In genomic region chr19:7068599-7068998, GRCh38 we compare ENCODE assay signal across 6 cellular contexts. TPM values are rescaled to one million over a fixed set of nuclear protein-coding genes. Genes with fewer than 3 reads are reported as not detected.
DNase-seq lines count a peak whose midpoint lies in the region; ATAC-seq, FAIRE-seq and TF ChIP-seq lines count a peak whose summit lies in the region.

No MANE protein-coding gene starts in this region.

- TF ChIP-seq CTCF in SU-DHL-6 (IDR thresholded peaks at IDR 0.05; ENCODE audit: insufficient read depth, low read length, poor library complexity, severe bottlenecking): no peak

- no peak for DNase-seq in memory B cell (ENCODE audit: low spot score in 2 of 2)
- DNase-seq in Ammon's horn (ENCODE audit: low spot score): no peak
- DNase-seq in GM12892 (ENCODE audit: insufficient read length): no peak

- peaks cover 9% of the 10 kb centered on the region for H3K4me1 Mint-ChIP-seq in memory B cell

- no peak for TF ChIP-seq POLR2A in GM12892 (IDR thresholded peaks at IDR 0.05; ENCODE audit: low read depth, low read length)

- peaks cover 0 to 11% (median 0%) of the 10 kb centered on the region in 11 experiments; a peak in 4 of 22 replicates for H3K9me3 ChIP-seq in BLaER1 treated with 17β-estradiol and CSF1 and Interleukin-3, amounts not matched to agents 10 nM and 100 nM (replicated peaks in 1 of 11)
- no peaks in the 10 kb centered on the region for H3K9me3 ChIP-seq in SU-DHL-6 (ENCODE audit: insufficient read depth, low read length)

- FAIRE-seq in GM12892 (lab: Jason Lieb, UNC): no peak

- H3K9ac ChIP-seq in BLaER1 treated with 17β-estradiol and CSF1 and Interleukin-3, amounts not matched to agents 10 nM and 100 nM: no peak overlapping the region
- peak overlapping the region; percentile 16; the same call in 1 of the 2 replicates for H3K9ac ChIP-seq in SU-DHL-6 (ENCODE audit: low read length)

- H2AFZ ChIP-seq in SU-DHL-6 (ENCODE audit: low read depth, low read length, severe bottlenecking): peak overlapping the region; percentile 61

- H3K36me3 Mint-ChIP-seq in memory B cell: peaks cover 8% of the 10 kb centered on the region

- H3K27ac Mint-ChIP-seq in memory B cell: peak overlapping the region; percentile 90

- H3K4me2 ChIP-seq in BLaER1 treated with 17β-estradiol and CSF1 and Interleukin-3, amounts not matched to agents 10 nM and 100 nM: peak overlapping the region in 10 of 11 experiments; percentile 20 to 67 (median 34); a peak in 12 of 22 replicates
- H3K4me2 ChIP-seq in SU-DHL-6 (ENCODE audit: low read depth, low read length, poor library complexity, severe bottlenecking): peak overlapping the region; percentile 51

- H4K20me1 ChIP-seq in BLaER1 treated with 17β-estradiol and CSF1 and Interleukin-3, amounts not matched to agents 10 nM and 100 nM: peaks cover 0 to 18% (median 0%) of the 10 kb centered on the region in 11 experiments; a peak in 5 of 22 replicates
- no peaks in the 10 kb centered on the region for H4K20me1 ChIP-seq in SU-DHL-6 (ENCODE audit: low read depth, low read length)

- peak overlapping the region in 2 of 11 experiments; percentile 10 to 36; a peak in 1 of 22 replicates for H3K27ac ChIP-seq in BLaER1 treated with 17β-estradiol and CSF1 and Interleukin-3, amounts not matched to agents 10 nM and 100 nM
- no peak overlapping the region for H3K27ac ChIP-seq in SU-DHL-6 (ENCODE audit: low read depth, low read length)

- peaks cover 20% of the 10 kb centered on the region for H3K79me2 ChIP-seq in SU-DHL-6 (ENCODE audit: insufficient read depth, low read length)

- peaks cover 9 to 19% (median 13%) of the 10 kb centered on the region in 10 experiments for H3K4me1 ChIP-seq in BLaER1 treated with 17β-estradiol and CSF1 and Interleukin-3, amounts not matched to agents 10 nM and 100 nM

- H3K9me2 ChIP-seq in SU-DHL-6 (replicated peaks; ENCODE audit: insufficient read depth, low read length): no peaks in the 10 kb centered on the region

- H3K4me3 Mint-ChIP-seq in memory B cell: peak overlapping the region; percentile 97

- no peak for ATAC-seq in memory B cell (ENCODE audit: low read depth)
- no peak for ATAC-seq in HG02938 (IDR thresholded peaks at IDR 0.05; ENCODE audit: unreplicated experiment)

- H3K4me3 ChIP-seq in BLaER1 treated with 17β-estradiol and CSF1 and Interleukin-3, amounts not matched to agents 10 nM and 100 nM: peak overlapping the region in 7 of 10 experiments; percentile 6 to 95 (median 91); a peak in 8 of 20 replicates
- H3K4me3 ChIP-seq in SU-DHL-6 (ENCODE audit: insufficient read depth, low read length, poor library complexity, severe bottlenecking): peak overlapping the region; percentile 24

- H3K36me3 ChIP-seq in BLaER1 treated with 17β-estradiol and CSF1 and Interleukin-3, amounts not matched to agents 10 nM and 100 nM: peaks cover 30 to 32% (median 31%) of the 10 kb centered on the region in 11 experiments
- peaks cover 13% of the 10 kb centered on the region for H3K36me3 ChIP-seq in SU-DHL-6 (ENCODE audit: low read length)

- H3K9me3 Mint-ChIP-seq in memory B cell: peaks cover 3% of the 10 kb centered on the region

- H3K27me3 ChIP-seq in BLaER1 treated with 17β-estradiol and CSF1 and Interleukin-3, amounts not matched to agents 10 nM and 100 nM: no peaks in the 10 kb centered on the region
- H3K27me3 ChIP-seq in SU-DHL-6 (ENCODE audit: low read length): no peaks in the 10 kb centered on the region

- H3F3A ChIP-seq in SU-DHL-6 (ENCODE audit: insufficient read depth): peaks cover 6% of the 10 kb centered on the region; the same call in 1 of the 2 replicates

- H3K27me3 Mint-ChIP-seq in memory B cell: no peaks in the 10 kb centered on the region

RNA-seq across cellular contexts. Expression of gene ZNF557, which starts 0.9 kb away (rescaled TPM):
- polyA plus RNA-seq in GM12892 (2012; ENCODE audit: missing spikeins): 4.1 TPM

RNA-seq across cellular contexts. Expression of gene MBD3L3, which starts 10.1 kb away (rescaled TPM):
- polyA plus RNA-seq in GM12892 (2012; ENCODE audit: missing spikeins): not detected

RNA-seq across cellular contexts. Expression of gene MBD3L2, which starts 19.5 kb away (rescaled TPM):
- polyA plus RNA-seq in GM12892 (2012; ENCODE audit: missing spikeins): not detected

RNA-seq across cellular contexts. Expression of gene MBD3L4, which starts 28.6 kb away (rescaled TPM):
- not detected for polyA plus RNA-seq in GM12892 (2012; ENCODE audit: missing spikeins)

RNA-seq across cellular contexts. Expression of gene MBD3L5, which starts 38.2 kb away (rescaled TPM):
- not detected for polyA plus RNA-seq in GM12892 (2012; ENCODE audit: missing spikeins)
